1 cellular context compared by ENCODE assay signal in genomic region chr6:137931849-137932465, GRCh38.
TF ChIP-seq lines count a peak whose summit lies in the region.

No MANE protein-coding gene starts in this region.

TF ChIP-seq in GM12878, 131 proteins besides CTCF, POLR2A, EP300 and RAD21 (continued from another document):
- TF ChIP-seq, protein P1, sequence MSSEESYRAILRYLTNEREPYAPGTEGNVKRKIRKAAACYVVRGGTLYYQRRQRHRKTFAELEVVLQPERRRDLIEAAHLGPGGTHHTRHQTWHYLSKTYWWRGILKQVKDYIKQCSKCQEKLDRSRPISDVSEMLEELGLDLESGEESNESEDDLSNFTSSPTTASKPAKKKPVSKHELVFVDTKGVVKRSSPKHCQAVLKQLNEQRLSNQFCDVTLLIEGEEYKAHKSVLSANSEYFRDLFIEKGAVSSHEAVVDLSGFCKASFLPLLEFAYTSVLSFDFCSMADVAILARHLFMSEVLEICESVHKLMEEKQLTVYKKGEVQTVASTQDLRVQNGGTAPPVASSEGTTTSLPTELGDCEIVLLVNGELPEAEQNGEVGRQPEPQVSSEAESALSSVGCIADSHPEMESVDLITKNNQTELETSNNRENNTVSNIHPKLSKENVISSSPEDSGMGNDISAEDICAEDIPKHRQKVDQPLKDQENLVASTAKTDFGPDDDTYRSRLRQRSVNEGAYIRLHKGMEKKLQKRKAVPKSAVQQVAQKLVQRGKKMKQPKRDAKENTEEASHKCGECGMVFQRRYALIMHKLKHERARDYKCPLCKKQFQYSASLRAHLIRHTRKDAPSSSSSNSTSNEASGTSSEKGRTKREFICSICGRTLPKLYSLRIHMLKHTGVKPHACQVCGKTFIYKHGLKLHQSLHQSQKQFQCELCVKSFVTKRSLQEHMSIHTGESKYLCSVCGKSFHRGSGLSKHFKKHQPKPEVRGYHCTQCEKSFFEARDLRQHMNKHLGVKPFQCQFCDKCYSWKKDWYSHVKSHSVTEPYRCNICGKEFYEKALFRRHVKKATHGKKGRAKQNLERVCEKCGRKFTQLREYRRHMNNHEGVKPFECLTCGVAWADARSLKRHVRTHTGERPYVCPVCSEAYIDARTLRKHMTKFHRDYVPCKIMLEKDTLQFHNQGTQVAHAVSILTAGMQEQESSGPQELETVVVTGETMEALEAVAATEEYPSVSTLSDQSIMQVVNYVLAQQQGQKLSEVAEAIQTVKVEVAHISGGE (CRISPR knock-in tag; IDR thresholded peaks at IDR 0.05) = no peak
- TF ChIP-seq ZNF592 (IDR thresholded peaks at IDR 0.05) (no peak), RELA (IDR thresholded peaks at IDR 0.05; ENCODE audit: borderline replicate concordance, partially characterized antibody) (no peak), ZZZ3 (IDR thresholded peaks at IDR 0.05; ENCODE audit: control insufficient read depth, insufficient read length, low read depth) (no peak), MTA3 (IDR thresholded peaks at IDR 0.05; ENCODE audit: borderline replicate concordance, low read length) (no peak), KDM1A (IDR thresholded peaks at IDR 0.05; ENCODE audit: borderline replicate concordance) (no peak), TARDBP (IDR thresholded peaks at IDR 0.05; ENCODE audit: borderline replicate concordance) (no peak), SMAD5 (IDR thresholded peaks at IDR 0.05; ENCODE audit: low read depth) (no peak), ZBTB33 (IDR thresholded peaks at IDR 0.05) (no peak), STAT3 (IDR thresholded peaks at IDR 0.05; ENCODE audit: low read depth, low read length) (no peak), SUPT20H (IDR thresholded peaks at IDR 0.05; ENCODE audit: borderline replicate concordance, control insufficient read depth, low read depth, low read length) (no peak), NBN (IDR thresholded peaks at IDR 0.05) (no peak), MYB (IDR thresholded peaks at IDR 0.05; ENCODE audit: borderline replicate concordance, low read depth, low read length) (no peak), IKZF1 (conservative IDR thresholded peaks at IDR 0.05) (peak; percentile 67), TAF1 (IDR thresholded peaks at IDR 0.05; ENCODE audit: borderline replicate concordance, low read depth, low read length) (no peak), MLLT1 (IDR thresholded peaks at IDR 0.05) (no peak), CBX3 (IDR thresholded peaks at IDR 0.05; ENCODE audit: borderline replicate concordance, low read depth) (no peak), HDGF (IDR thresholded peaks at IDR 0.05) (no peak), KAT2A (conservative IDR thresholded peaks at IDR 0.05; ENCODE audit: control insufficient read depth, low read depth, low read length) (no peak), BACH1 (IDR thresholded peaks at IDR 0.05; ENCODE audit: borderline replicate concordance) (no peak), SKIL (IDR thresholded peaks at IDR 0.05; ENCODE audit: low read depth, poor library complexity, severe bottlenecking) (peak; percentile 33), RUNX3 (IDR thresholded peaks at IDR 0.05; ENCODE audit: low read length) (peak; percentile 31; the same call in 1 of the 2 replicates), JUNB (IDR thresholded peaks at IDR 0.05) (peak; percentile 40; the same call in 1 of the 2 replicates), IKZF2 (IDR thresholded peaks at IDR 0.05) (peak; percentile 59 to 73; a peak in 2 of 4 replicates), YBX1 (IDR thresholded peaks at IDR 0.05) (no peak), PBX3 (IDR thresholded peaks at IDR 0.05; ENCODE audit: insufficient replicate concordance, low read depth, low read length) (no peak), ZNF24 (IDR thresholded peaks at IDR 0.05) (peak; percentile 43; the same call in 1 of the 2 replicates), SPI1 (IDR thresholded peaks at IDR 0.05; ENCODE audit: borderline replicate concordance, insufficient read depth, low read depth, low read length) (peak; percentile 55), POU2F2 (IDR thresholded peaks at IDR 0.05; ENCODE audit: borderline replicate concordance, low read depth, low read length) (no peak), MEF2B (IDR thresholded peaks at IDR 0.05; ENCODE audit: partially characterized antibody, poor library complexity, severe bottlenecking) (no peak), GATAD2B (conservative IDR thresholded peaks at IDR 0.05; ENCODE audit: low read depth) (no peak), EGR1 (IDR thresholded peaks at IDR 0.05; ENCODE audit: borderline replicate concordance in 1 of 2, low read depth in 2 of 2, low read length in 2 of 2) (no peak), TBL1XR1 (IDR thresholded peaks at IDR 0.05; ENCODE audit: low read depth, low read length) (no peak)
- TF ChIP-seq, protein P2, sequence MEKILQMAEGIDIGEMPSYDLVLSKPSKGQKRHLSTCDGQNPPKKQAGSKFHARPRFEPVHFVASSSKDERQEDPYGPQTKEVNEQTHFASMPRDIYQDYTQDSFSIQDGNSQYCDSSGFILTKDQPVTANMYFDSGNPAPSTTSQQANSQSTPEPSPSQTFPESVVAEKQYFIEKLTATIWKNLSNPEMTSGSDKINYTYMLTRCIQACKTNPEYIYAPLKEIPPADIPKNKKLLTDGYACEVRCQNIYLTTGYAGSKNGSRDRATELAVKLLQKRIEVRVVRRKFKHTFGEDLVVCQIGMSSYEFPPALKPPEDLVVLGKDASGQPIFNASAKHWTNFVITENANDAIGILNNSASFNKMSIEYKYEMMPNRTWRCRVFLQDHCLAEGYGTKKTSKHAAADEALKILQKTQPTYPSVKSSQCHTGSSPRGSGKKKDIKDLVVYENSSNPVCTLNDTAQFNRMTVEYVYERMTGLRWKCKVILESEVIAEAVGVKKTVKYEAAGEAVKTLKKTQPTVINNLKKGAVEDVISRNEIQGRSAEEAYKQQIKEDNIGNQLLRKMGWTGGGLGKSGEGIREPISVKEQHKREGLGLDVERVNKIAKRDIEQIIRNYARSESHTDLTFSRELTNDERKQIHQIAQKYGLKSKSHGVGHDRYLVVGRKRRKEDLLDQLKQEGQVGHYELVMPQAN (conservative IDR thresholded peaks at IDR 0.05) = 0 out of 2 replicates have a peak, but pooled peaks have one; percentile 2
- TF ChIP-seq, protein P3, sequence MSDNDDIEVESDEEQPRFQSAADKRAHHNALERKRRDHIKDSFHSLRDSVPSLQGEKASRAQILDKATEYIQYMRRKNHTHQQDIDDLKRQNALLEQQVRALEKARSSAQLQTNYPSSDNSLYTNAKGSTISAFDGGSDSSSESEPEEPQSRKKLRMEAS (IDR thresholded peaks at IDR 0.05; ENCODE audit: low read depth, low read length) = no peak
